In genomic region chr5:7874639-7875038, GRCh38 we compare ENCODE assay signal across 27 cellular contexts. TPM values are rescaled to one million over a fixed set of nuclear protein-coding genes. Genes with fewer than 3 reads are reported as not detected.
"Had no signal": no experiment of that assay in that cellular context is flagged by ENCODE, and none has a peak within 500 bp of the region (broad histone marks: within the 10 kb centered on the region; RNA-seq: fewer than 3 reads in every experiment).

No MANE protein-coding gene starts in this region.

- FAIRE-seq: HTR-8/SVneo had no signal

- DNase-seq: Karpas-422; KBM-7; MG63; NCI-H1092 treated with DMSO at 0.1 percent for 48 hours; NCI-H1436; NCI-H187; NCI-H2029; NCI-H2081 treated with DMSO at 0.1 percent for 48 hours; NCI-H2171; NCI-H226; NCI-H446; NCI-H510A; NCI-H524 treated with DMSO at 0.1 percent for 48 hours; NCI-H69; NCI-H774; NK-92 treated with Interleukin-12 subunit alpha and Interleukin-12 subunit beta, amount 100 ng/mL, for 24 hours; PC-3; SHP77 treated with DMSO at 0.1 percent for 48 hours; SJCRH30; T-helper 1 cell had no signal

- H3K27ac ChIP-seq: SJCRH30 had no signal

- H3K9me3 ChIP-seq: MG63, SJCRH30 had no signal

- H3K4me3 ChIP-seq: MG63, SJCRH30 had no signal

- H3K27me3 ChIP-seq: MG63, SJCRH30 had no signal

- ATAC-seq: Panc1, PC-3, Right ventricle myocardium inferior, SK-N-SH treated with all-trans-retinoic acid at 6 μM for 48 hours had no signal

RNA-seq across cellular contexts. Expression of gene CFAP90, which starts 23.7 kb away (rescaled TPM):
- total RNA-seq: OCI-LY7, Right ventricle myocardium inferior, RPMI7951, SJCRH30 had no signal
- polyA plus RNA-seq: IgD-negative memory B cell had no signal
